30 cellular contexts compared by ENCODE assay signal in genomic region chr10:132205650-132206376, GRCh38. TPM values are rescaled to one million over a fixed set of nuclear protein-coding genes. Genes with fewer than 3 reads are reported as not detected.
A peak's percentile ranks its signal among the peaks of the same experiment; 100 is the strongest.
DNase-seq lines count a peak whose midpoint lies in the region; ATAC-seq and TF ChIP-seq lines count a peak whose summit lies in the region.
"Had no signal": no experiment of that assay in that cellular context is flagged by ENCODE, and none has a peak within 500 bp of the region (broad histone marks: within the 10 kb centered on the region; RNA-seq: fewer than 3 reads in every experiment).

No MANE protein-coding gene starts in this region.

- peaks cover 48% of the 10 kb centered on the region for H3K36me3 ChIP-seq in BLaER1
- H3K36me3 ChIP-seq in lower lobe of right lung: no peaks in the 10 kb centered on the region
- no peaks in the 10 kb centered on the region for H3K36me3 ChIP-seq in MM.1S (replicated peaks; ENCODE audit: insufficient read depth, low read length)

- peak overlapping the region; percentile 47 for H3K27ac ChIP-seq in BLaER1
- H3K27ac ChIP-seq in lower lobe of right lung: no peak overlapping the region
- H3K27ac ChIP-seq in MM.1S (ENCODE audit: low read length): no peak overlapping the region
- H3K27ac ChIP-seq: A549 had no signal

- H3K9ac ChIP-seq in BLaER1 (peak overlapping the region; percentile 63; the same call in 1 of the 2 replicates), MM.1S (ENCODE audit: low read length) (no peak overlapping the region)
- H3K9ac ChIP-seq: SK-N-SH had no signal

- ATAC-seq in left ventricle myocardium superior: peak; percentile 36
- ATAC-seq in lower lobe of right lung: no peak
- ATAC-seq: A549, GM12878, HCT116 had no signal

- H3K4me1 ChIP-seq in BLaER1 (peaks cover 86% of the 10 kb centered on the region), lower lobe of right lung (no peaks in the 10 kb centered on the region), MM.1S (ENCODE audit: low read length) (no peaks in the 10 kb centered on the region)
- H3K4me1 ChIP-seq: A549 had no signal

- no peaks in the 10 kb centered on the region for H3K9me3 ChIP-seq in BLaER1
- H3K9me3 ChIP-seq in lower lobe of right lung: no peaks in the 10 kb centered on the region
- H3K9me3 ChIP-seq in MM.1S (replicated peaks; ENCODE audit: insufficient read depth, low read length): no peaks in the 10 kb centered on the region
- H3K9me3 ChIP-seq: A549, SK-N-SH had no signal

- DNase-seq in SK-N-DZ (ENCODE audit: low spot score): peak; percentile 64
- peak; percentile 58 for DNase-seq in left ventricle myocardium superior
- peak; percentile 37 for DNase-seq in lower lobe of right lung
- DNase-seq in ecto neural progenitor cell (ENCODE audit: low spot score): no peak
- no peak for DNase-seq in globus pallidus (ENCODE audit: low spot score)
- no peak for DNase-seq in MM.1S
- DNase-seq: AML-193, DMS 273 treated with DMSO at 0.1 percent for 48 hours, DMS79, EL, GDM1, Karpas-422, NCI-H1092 treated with DMSO at 0.1 percent for 48 hours, NCI-H1436, NCI-H187, NCI-H2081 treated with DMSO at 0.1 percent for 48 hours, NCI-H2171, NCI-H226, NCI-H510A, NCI-H69, RPMI8226, SHP77 treated with DMSO at 0.1 percent for 48 hours, SK-N-SH had no signal

- no peaks in the 10 kb centered on the region for H3K79me2 ChIP-seq in MM.1S (ENCODE audit: low read length)

- intact Hi-C loops in left ventricle myocardium superior (cut with micrococcal nuclease) (no loop called here), lower lobe of right lung (cut with DNase I) (no loop called here)

- no peak overlapping the region for H2AFZ ChIP-seq in MM.1S (ENCODE audit: low read length)

- H3K4me3 ChIP-seq in BLaER1 (no peak overlapping the region), lower lobe of right lung (no peak overlapping the region), MM.1S (ENCODE audit: low read length) (no peak overlapping the region)
- H3K4me3 ChIP-seq: A549, GM12878 had no signal

- no peaks in the 10 kb centered on the region for H3K27me3 ChIP-seq in BLaER1
- H3K27me3 ChIP-seq in lower lobe of right lung (ENCODE audit: low read depth): no peaks in the 10 kb centered on the region
- no peaks in the 10 kb centered on the region for H3K27me3 ChIP-seq in MM.1S (replicated peaks; ENCODE audit: insufficient read depth, low read length)

- H3F3A ChIP-seq in MM.1S (ENCODE audit: insufficient read depth, low read length): no peaks in the 10 kb centered on the region

- TF ChIP-seq CTCF in lower lobe of right lung (IDR thresholded peaks at IDR 0.05) (no peak), MM.1S (IDR thresholded peaks at IDR 0.05; ENCODE audit: low read length) (no peak)

- peak overlapping the region; percentile 81 for H3K4me2 ChIP-seq in BLaER1
- no peak overlapping the region for H3K4me2 ChIP-seq in MM.1S (ENCODE audit: low read depth, low read length)
- H3K4me2 ChIP-seq: A549, SK-N-SH had no signal

- peaks cover 42% of the 10 kb centered on the region for H4K20me1 ChIP-seq in BLaER1
- no peaks in the 10 kb centered on the region for H4K20me1 ChIP-seq in MM.1S (ENCODE audit: insufficient read depth, low read length)

- no peaks in the 10 kb centered on the region for H3K9me2 ChIP-seq in MM.1S (replicated peaks; ENCODE audit: insufficient read depth, low read length)
- H3K9me2 ChIP-seq: SK-N-SH had no signal

RNA-seq across cellular contexts. Expression of gene DPYSL4, which starts 19.1 kb away (rescaled TPM):
- polyA plus RNA-seq in SK-N-DZ (2014; cell fraction: cytosol; rRNA removed): 107 and 116 TPM in 2 replicates
- polyA plus RNA-seq in SK-N-DZ (2014; cell fraction: nucleus; rRNA removed): 180 and 190 TPM in 2 replicates
- total RNA-seq in left ventricle myocardium superior (45.2 TPM), lower lobe of right lung (2.1 TPM)
- total RNA-seq: HT-29 had no signal
- polyA plus RNA-seq: CD14-positive monocyte; CD8-positive, alpha-beta memory T cell had no signal

Comparison
In these comparisons a context has a peak if more than half of its experiments do, and no peak if none do; other contexts are left out.
1. DNase-seq: peak in SK-N-DZ (single experiment), left ventricle myocardium superior (single experiment) and lower lobe of right lung (single experiment); none in ecto neural progenitor cell (single experiment), globus pallidus (single experiment) and MM.1S (single experiment).
2. RNA of gene DPYSL4, which starts 19.1 kb away (total RNA-seq): 45.2 TPM in left ventricle myocardium superior (single experiment); 2.1 TPM in lower lobe of right lung (single experiment); every median in the first group is over 10 times any median in the second.